Comparison of ENCODE assay signal across 1 cellular context in the genomic region with DNA sequence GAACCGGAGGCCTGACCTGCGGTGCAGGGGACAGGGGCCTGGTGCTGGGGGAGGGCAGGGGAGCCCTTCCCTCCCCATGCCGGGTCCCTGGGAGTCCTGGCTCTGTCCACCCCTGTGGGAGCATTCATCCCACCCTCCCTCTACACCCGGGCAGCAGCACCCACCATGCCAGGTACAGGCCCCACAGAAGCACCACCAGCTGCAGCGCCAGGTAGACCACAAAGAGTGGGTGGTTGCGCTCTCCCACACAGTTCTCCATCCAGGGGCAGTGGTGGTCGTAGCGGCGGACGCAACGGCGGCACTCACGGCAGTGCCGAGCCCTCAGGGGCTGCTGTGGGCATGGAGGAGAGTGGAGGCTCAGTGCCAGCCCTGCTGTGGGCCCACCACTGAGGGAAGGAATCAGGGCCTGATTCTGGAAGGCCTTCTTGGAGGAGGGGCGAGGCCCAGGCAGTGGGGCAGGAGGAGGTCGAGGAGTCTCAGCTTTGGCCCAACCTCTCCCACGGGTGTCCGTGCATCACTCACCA.
TF ChIP-seq lines count a peak whose summit lies in the region.

No MANE protein-coding gene starts in this region.

TF ChIP-seq in HCT116, 20 proteins besides CTCF, POLR2A, EP300 and RAD21:
- no peak for TF ChIP-seq CEBPB (IDR thresholded peaks at IDR 0.05; ENCODE audit: low read depth)
- no peak for TF ChIP-seq MAX (IDR thresholded peaks at IDR 0.05)
- no peak for TF ChIP-seq SP1 (IDR thresholded peaks at IDR 0.05; ENCODE audit: low read depth)
- TF ChIP-seq, protein P1, sequence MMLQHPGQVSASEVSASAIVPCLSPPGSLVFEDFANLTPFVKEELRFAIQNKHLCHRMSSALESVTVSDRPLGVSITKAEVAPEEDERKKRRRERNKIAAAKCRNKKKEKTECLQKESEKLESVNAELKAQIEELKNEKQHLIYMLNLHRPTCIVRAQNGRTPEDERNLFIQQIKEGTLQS (IDR thresholded peaks at IDR 0.05), result no peak
- TF ChIP-seq ZFX (IDR thresholded peaks at IDR 0.05), result no peak
- TF ChIP-seq, protein P2, sequence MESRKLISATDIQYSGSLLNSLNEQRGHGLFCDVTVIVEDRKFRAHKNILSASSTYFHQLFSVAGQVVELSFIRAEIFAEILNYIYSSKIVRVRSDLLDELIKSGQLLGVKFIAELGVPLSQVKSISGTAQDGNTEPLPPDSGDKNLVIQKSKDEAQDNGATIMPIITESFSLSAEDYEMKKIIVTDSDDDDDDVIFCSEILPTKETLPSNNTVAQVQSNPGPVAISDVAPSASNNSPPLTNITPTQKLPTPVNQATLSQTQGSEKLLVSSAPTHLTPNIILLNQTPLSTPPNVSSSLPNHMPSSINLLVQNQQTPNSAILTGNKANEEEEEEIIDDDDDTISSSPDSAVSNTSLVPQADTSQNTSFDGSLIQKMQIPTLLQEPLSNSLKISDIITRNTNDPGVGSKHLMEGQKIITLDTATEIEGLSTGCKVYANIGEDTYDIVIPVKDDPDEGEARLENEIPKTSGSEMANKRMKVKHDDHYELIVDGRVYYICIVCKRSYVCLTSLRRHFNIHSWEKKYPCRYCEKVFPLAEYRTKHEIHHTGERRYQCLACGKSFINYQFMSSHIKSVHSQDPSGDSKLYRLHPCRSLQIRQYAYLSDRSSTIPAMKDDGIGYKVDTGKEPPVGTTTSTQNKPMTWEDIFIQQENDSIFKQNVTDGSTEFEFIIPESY (IDR thresholded peaks at IDR 0.05; ENCODE audit: extremely low read depth, insufficient replicate concordance, low read length), result no peak
- no peak for TF ChIP-seq FOSL1 (IDR thresholded peaks at IDR 0.05; ENCODE audit: low read depth)
- TF ChIP-seq, protein P3, sequence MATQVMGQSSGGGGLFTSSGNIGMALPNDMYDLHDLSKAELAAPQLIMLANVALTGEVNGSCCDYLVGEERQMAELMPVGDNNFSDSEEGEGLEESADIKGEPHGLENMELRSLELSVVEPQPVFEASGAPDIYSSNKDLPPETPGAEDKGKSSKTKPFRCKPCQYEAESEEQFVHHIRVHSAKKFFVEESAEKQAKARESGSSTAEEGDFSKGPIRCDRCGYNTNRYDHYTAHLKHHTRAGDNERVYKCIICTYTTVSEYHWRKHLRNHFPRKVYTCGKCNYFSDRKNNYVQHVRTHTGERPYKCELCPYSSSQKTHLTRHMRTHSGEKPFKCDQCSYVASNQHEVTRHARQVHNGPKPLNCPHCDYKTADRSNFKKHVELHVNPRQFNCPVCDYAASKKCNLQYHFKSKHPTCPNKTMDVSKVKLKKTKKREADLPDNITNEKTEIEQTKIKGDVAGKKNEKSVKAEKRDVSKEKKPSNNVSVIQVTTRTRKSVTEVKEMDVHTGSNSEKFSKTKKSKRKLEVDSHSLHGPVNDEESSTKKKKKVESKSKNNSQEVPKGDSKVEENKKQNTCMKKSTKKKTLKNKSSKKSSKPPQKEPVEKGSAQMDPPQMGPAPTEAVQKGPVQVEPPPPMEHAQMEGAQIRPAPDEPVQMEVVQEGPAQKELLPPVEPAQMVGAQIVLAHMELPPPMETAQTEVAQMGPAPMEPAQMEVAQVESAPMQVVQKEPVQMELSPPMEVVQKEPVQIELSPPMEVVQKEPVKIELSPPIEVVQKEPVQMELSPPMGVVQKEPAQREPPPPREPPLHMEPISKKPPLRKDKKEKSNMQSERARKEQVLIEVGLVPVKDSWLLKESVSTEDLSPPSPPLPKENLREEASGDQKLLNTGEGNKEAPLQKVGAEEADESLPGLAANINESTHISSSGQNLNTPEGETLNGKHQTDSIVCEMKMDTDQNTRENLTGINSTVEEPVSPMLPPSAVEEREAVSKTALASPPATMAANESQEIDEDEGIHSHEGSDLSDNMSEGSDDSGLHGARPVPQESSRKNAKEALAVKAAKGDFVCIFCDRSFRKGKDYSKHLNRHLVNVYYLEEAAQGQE (IDR thresholded peaks at IDR 0.05; ENCODE audit: low read depth), result no peak
- TF ChIP-seq SRF (IDR thresholded peaks at IDR 0.05; ENCODE audit: low read depth), result no peak
- TF ChIP-seq EZH2 (IDR thresholded peaks at IDR 0.05), result no peak
- no peak for TF ChIP-seq ELF1 (IDR thresholded peaks at IDR 0.05; ENCODE audit: borderline replicate concordance, low read depth)
- TF ChIP-seq ZNF274 (IDR thresholded peaks at IDR 0.05; ENCODE audit: low read depth, low read length), result no peak
- no peak for TF ChIP-seq JUND (IDR thresholded peaks at IDR 0.05)
- TF ChIP-seq SIN3A (IDR thresholded peaks at IDR 0.05; ENCODE audit: low read depth), result no peak
